Comparison of ENCODE assay signal across 20 cellular contexts in genomic region chr11:2574043-2574552, GRCh38.
DNase-seq lines count a peak whose midpoint lies in the region; ATAC-seq and TF ChIP-seq lines count a peak whose summit lies in the region.
"Had no signal": no experiment of that assay in that cellular context is flagged by ENCODE, and none has a peak within 500 bp of the region (broad histone marks: within the 10 kb centered on the region; RNA-seq: fewer than 3 reads in every experiment).

No MANE protein-coding gene starts in this region.

- no peak for TF ChIP-seq CTCF in body of pancreas (IDR thresholded peaks at IDR 0.05)
- no peak for TF ChIP-seq CTCF in mucosa of descending colon (IDR thresholded peaks at IDR 0.05)
- no peak for TF ChIP-seq CTCF in suprapubic skin (IDR thresholded peaks at IDR 0.05)
- TF ChIP-seq CTCF in HFFc6 (IDR thresholded peaks at IDR 0.05): no peak

- H3K9me3 ChIP-seq in body of pancreas: no peaks in the 10 kb centered on the region
- no peaks in the 10 kb centered on the region for H3K9me3 ChIP-seq in mucosa of descending colon
- no peaks in the 10 kb centered on the region for H3K9me3 ChIP-seq in suprapubic skin

- H3K27ac ChIP-seq in body of pancreas (no peak overlapping the region), suprapubic skin (no peak overlapping the region)
- H3K27ac ChIP-seq: foreskin keratinocyte had no signal

- no peak for TF ChIP-seq EP300 in suprapubic skin (IDR thresholded peaks at IDR 0.05)

- POLR2A ChIA-PET in activated naive CD8-positive, alpha-beta T cell treated with anti-CD3 and anti-CD28 coated beads, Interleukin-2, amount 10 ng/mL, durations not matched to agents 7 days and 5 days (lab: Charles Lee): no interaction called here

- H3K36me3 Mint-ChIP-seq in activated naive CD8-positive, alpha-beta T cell treated with anti-CD3 and anti-CD28 coated beads, Interleukin-2, amount 10 ng/mL, durations not matched to agents 7 days and 5 days: no peaks in the 10 kb centered on the region
- H3K36me3 Mint-ChIP-seq in activated naive CD8-positive, alpha-beta T cell treated with anti-CD3 and anti-CD28 coated beads, Interleukin-2, amount 50 U/mL, for 24 hours (ENCODE audit: low read depth): no peaks in the 10 kb centered on the region
- no peaks in the 10 kb centered on the region for H3K36me3 Mint-ChIP-seq in HFFc6 (ENCODE audit: low read depth)
- H3K36me3 Mint-ChIP-seq: CD4-positive, CD25-positive, alpha-beta regulatory T cell had no signal

- TF ChIP-seq POLR2A in body of pancreas (IDR thresholded peaks at IDR 0.05) (no peak), suprapubic skin (IDR thresholded peaks at IDR 0.05) (no peak)

- 91 to 93% methylated on average over 18 to 21 of the region's 22 CpGs for WGBS in body of pancreas, 2 donors
- 77% methylated on average over 17 of the region's 22 CpGs for WGBS in suprapubic skin

- no peaks in the 10 kb centered on the region for H3K4me1 Mint-ChIP-seq in activated naive CD8-positive, alpha-beta T cell treated with anti-CD3 and anti-CD28 coated beads, Interleukin-2, amount 10 ng/mL, durations not matched to agents 7 days and 5 days
- no peaks in the 10 kb centered on the region for H3K4me1 Mint-ChIP-seq in activated naive CD8-positive, alpha-beta T cell treated with anti-CD3 and anti-CD28 coated beads, Interleukin-2, amount 50 U/mL, for 24 hours
- H3K4me1 Mint-ChIP-seq in HFFc6 (ENCODE audit: low read depth): no peaks in the 10 kb centered on the region
- H3K4me1 Mint-ChIP-seq: activated CD4-positive, alpha-beta T cell treated with anti-CD3 and anti-CD28 coated beads, Interleukin-2, amount 10 ng/mL, durations not matched to agents 7 days and 5 days; central memory CD8-positive, alpha-beta T cell had no signal

- H3K27ac Mint-ChIP-seq in activated naive CD8-positive, alpha-beta T cell treated with anti-CD3 and anti-CD28 coated beads, Interleukin-2, amount 10 ng/mL, durations not matched to agents 7 days and 5 days: no peak overlapping the region
- no peak overlapping the region for H3K27ac Mint-ChIP-seq in activated naive CD8-positive, alpha-beta T cell treated with anti-CD3 and anti-CD28 coated beads, Interleukin-2, amount 50 U/mL, for 24 hours
- H3K27ac Mint-ChIP-seq in HFFc6: no peak overlapping the region
- H3K27ac Mint-ChIP-seq: activated CD4-positive, alpha-beta T cell treated with anti-CD3 and anti-CD28 coated beads, Interleukin-2, amount 10 ng/mL, durations not matched to agents 7 days and 5 days; activated T-helper 2 cell treated with anti-CD3 and anti-CD28 coated beads, Interferon-gamma antibody, Interleukin-2, Interleukin-4, amounts not matched to agents 10 μg/mL and 5 μg/mL and 100 μg/mL, durations not matched to agents 14 hours and 24 hours and 36 hours; CD4-positive, CD25-positive, alpha-beta regulatory T cell; nephron had no signal

- H3K27me3 ChIP-seq in body of pancreas: no peaks in the 10 kb centered on the region
- no peaks in the 10 kb centered on the region for H3K27me3 ChIP-seq in suprapubic skin
- H3K27me3 ChIP-seq: foreskin keratinocyte had no signal

- no peak overlapping the region for H3K4me3 ChIP-seq in body of pancreas
- no peak overlapping the region for H3K4me3 ChIP-seq in mucosa of descending colon
- H3K4me3 ChIP-seq in suprapubic skin: no peak overlapping the region

- DNase-seq in activated naive CD8-positive, alpha-beta T cell treated with anti-CD3 and anti-CD28 coated beads, Interleukin-2, amount 10 ng/mL, durations not matched to agents 7 days and 5 days: peak; percentile 19
- DNase-seq in activated naive CD8-positive, alpha-beta T cell treated with anti-CD3 and anti-CD28 coated beads, Interleukin-2, amount 50 U/mL, for 24 hours: no peak
- peak in 3 of 4 donors; percentile 3 to 11 (median 4) for DNase-seq in body of pancreas
- DNase-seq in mucosa of descending colon: peak in 2 of 3 donors; percentile 22 to 46
- peak; percentile 41 to 63 for DNase-seq in suprapubic skin (ENCODE audit: low spot score in 2 of 2)
- no peak for DNase-seq in HFFc6
- DNase-seq in NCI-H2227 (lab: John Stamatoyannopoulos, UW; ENCODE audit: unreplicated experiment): no peak
- DNase-seq: activated CD4-positive, alpha-beta T cell treated with anti-CD3 and anti-CD28 coated beads, Interleukin-2, amount 10 ng/mL, durations not matched to agents 7 days and 5 days; CD4-positive, CD25-positive, alpha-beta regulatory T cell; DMS 273 treated with DMSO at 0.1 percent for 48 hours; erythroblast; hippocampal formation; mesendoderm; NCI-H146; NCI-H774 had no signal

- H3K4me1 ChIP-seq in body of pancreas (no peaks in the 10 kb centered on the region), mucosa of descending colon (ENCODE audit: low read depth) (peaks cover 13% of the 10 kb centered on the region), suprapubic skin (no peaks in the 10 kb centered on the region)
- H3K4me1 ChIP-seq: foreskin keratinocyte had no signal

- intact Hi-C loops in body of pancreas (cut with DNase I) (no loop called here), mucosa of descending colon (cut with DNase I, micrococcal nuclease) (no loop called here)

- no peaks in the 10 kb centered on the region for H3K9me3 Mint-ChIP-seq in activated naive CD8-positive, alpha-beta T cell treated with anti-CD3 and anti-CD28 coated beads, Interleukin-2, amount 10 ng/mL, durations not matched to agents 7 days and 5 days
- no peaks in the 10 kb centered on the region for H3K9me3 Mint-ChIP-seq in activated naive CD8-positive, alpha-beta T cell treated with anti-CD3 and anti-CD28 coated beads, Interleukin-2, amount 50 U/mL, for 24 hours
- H3K9me3 Mint-ChIP-seq in HFFc6: no peaks in the 10 kb centered on the region
- H3K9me3 Mint-ChIP-seq: activated CD4-positive, alpha-beta T cell treated with anti-CD3 and anti-CD28 coated beads, Interleukin-2, amount 10 ng/mL, durations not matched to agents 7 days and 5 days; activated T-helper 2 cell treated with anti-CD3 and anti-CD28 coated beads, Interferon-gamma antibody, Interleukin-2, Interleukin-4, amounts not matched to agents 10 μg/mL and 5 μg/mL and 100 μg/mL, durations not matched to agents 14 hours and 24 hours and 36 hours; CD4-positive, CD25-positive, alpha-beta regulatory T cell; central memory CD8-positive, alpha-beta T cell; nephron had no signal

- H3K36me3 ChIP-seq in body of pancreas (replicated peaks in 1 of 2; ENCODE audit: insufficient read depth in 1 of 2, low read depth in 2 of 2) (peaks cover 0 to 2% of the 10 kb centered on the region in 2 donors), mucosa of descending colon (ENCODE audit: low read depth) (no peaks in the 10 kb centered on the region), suprapubic skin (no peaks in the 10 kb centered on the region)

- H3K27me3 Mint-ChIP-seq in activated naive CD8-positive, alpha-beta T cell treated with anti-CD3 and anti-CD28 coated beads, Interleukin-2, amount 10 ng/mL, durations not matched to agents 7 days and 5 days: no peaks in the 10 kb centered on the region
- no peaks in the 10 kb centered on the region for H3K27me3 Mint-ChIP-seq in activated naive CD8-positive, alpha-beta T cell treated with anti-CD3 and anti-CD28 coated beads, Interleukin-2, amount 50 U/mL, for 24 hours
- H3K27me3 Mint-ChIP-seq in HFFc6 (ENCODE audit: insufficient read depth): peaks cover 7% of the 10 kb centered on the region; the same call in 1 of the 2 replicates
- H3K27me3 Mint-ChIP-seq: activated CD4-positive, alpha-beta T cell treated with anti-CD3 and anti-CD28 coated beads, Interleukin-2, amount 10 ng/mL, durations not matched to agents 7 days and 5 days; CD4-positive, CD25-positive, alpha-beta regulatory T cell; central memory CD8-positive, alpha-beta T cell had no signal

- no peak overlapping the region for H3K4me3 Mint-ChIP-seq in activated naive CD8-positive, alpha-beta T cell treated with anti-CD3 and anti-CD28 coated beads, Interleukin-2, amount 10 ng/mL, durations not matched to agents 7 days and 5 days
- no peak overlapping the region for H3K4me3 Mint-ChIP-seq in activated naive CD8-positive, alpha-beta T cell treated with anti-CD3 and anti-CD28 coated beads, Interleukin-2, amount 50 U/mL, for 24 hours
- H3K4me3 Mint-ChIP-seq in HFFc6: no peak overlapping the region
- H3K4me3 Mint-ChIP-seq: activated CD4-positive, alpha-beta T cell treated with anti-CD3 and anti-CD28 coated beads, Interleukin-2, amount 10 ng/mL, durations not matched to agents 7 days and 5 days; CD4-positive, CD25-positive, alpha-beta regulatory T cell; central memory CD8-positive, alpha-beta T cell; nephron had no signal

- no peak for ATAC-seq in activated naive CD8-positive, alpha-beta T cell treated with anti-CD3 and anti-CD28 coated beads, Interleukin-2, amount 10 ng/mL, durations not matched to agents 7 days and 5 days (ENCODE audit: low read depth)
- ATAC-seq in activated naive CD8-positive, alpha-beta T cell treated with anti-CD3 and anti-CD28 coated beads, Interleukin-2, amount 50 U/mL, for 24 hours: no peak
- ATAC-seq in body of pancreas (no peak), mucosa of descending colon (no peak), GM19351 (IDR thresholded peaks at IDR 0.05; ENCODE audit: unreplicated experiment) (no peak)

Comparison
In these comparisons a context has a peak if more than half of its experiments do, and no peak if none do; other contexts are left out.
1. DNase-seq: peak in activated naive CD8-positive, alpha-beta T cell treated with anti-CD3 and anti-CD28 coated beads, Interleukin-2, amount 10 ng/mL, durations not matched to agents 7 days and 5 days (single experiment), body of pancreas (3 of 4), mucosa of descending colon (2 of 3) and suprapubic skin (2 of 2); none in activated naive CD8-positive, alpha-beta T cell treated with anti-CD3 and anti-CD28 coated beads, Interleukin-2, amount 50 U/mL, for 24 hours (single experiment), HFFc6 (single experiment) and NCI-H2227 (single experiment).